22 cellular contexts compared by ENCODE assay signal in the genomic region with DNA sequence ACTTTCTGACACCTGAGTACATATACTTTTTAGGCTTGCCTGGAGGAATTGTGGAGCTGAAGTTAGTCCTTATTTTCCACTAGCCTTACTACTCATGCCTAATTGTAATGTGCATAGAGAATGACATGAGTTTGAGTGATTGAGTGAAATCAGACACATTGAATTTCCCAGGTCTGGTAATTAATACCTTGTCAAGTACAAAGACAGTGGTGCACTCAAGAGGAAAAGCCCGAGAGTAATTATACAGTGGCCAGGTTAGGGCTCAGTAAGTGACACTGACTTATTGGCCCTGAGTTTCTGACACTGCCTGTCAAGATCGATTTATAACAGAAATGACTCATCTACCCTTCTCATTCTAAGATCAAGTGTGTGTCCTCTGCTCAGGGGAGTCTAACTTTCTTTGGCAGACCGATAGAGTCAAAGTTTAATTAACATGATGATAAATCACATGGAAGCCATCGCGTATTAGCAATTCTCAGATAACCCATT.
DNase-seq lines count a peak whose midpoint lies in the region; ATAC-seq and TF ChIP-seq lines count a peak whose summit lies in the region.
"Had no signal": no experiment of that assay in that cellular context is flagged by ENCODE, and none has a peak within 500 bp of the region (broad histone marks: within the 10 kb centered on the region; RNA-seq: fewer than 3 reads in every experiment).

No MANE protein-coding gene starts in this region.

- TF ChIP-seq CTCF in neural cell (IDR thresholded peaks at IDR 0.05; ENCODE audit: poor library complexity, severe bottlenecking) (no peak), A673 (conservative IDR thresholded peaks at IDR 0.05; ENCODE audit: low read depth, low read length) (no peak), prostate gland (IDR thresholded peaks at IDR 0.05) (no peak)

- no peaks in the 10 kb centered on the region for H3K9me2 ChIP-seq in neural cell (ENCODE audit: insufficient read depth, low read length)

- no peak overlapping the region for H3K27ac ChIP-seq in neural cell (ENCODE audit: low read length)
- H3K27ac ChIP-seq in A673 (ENCODE audit: low read depth, low read length, poor library complexity, severe bottlenecking), result no peak overlapping the region
- no peak overlapping the region for H3K27ac ChIP-seq in prostate gland
- H3K27ac ChIP-seq: 22Rv1, RWPE1 had no signal

- H4K20me1 ChIP-seq in neural cell (ENCODE audit: insufficient read depth), result no peaks in the 10 kb centered on the region

- DNase-seq in NCI-H146 (lab: John Stamatoyannopoulos, UW) (peak; percentile 4), NCI-H146 treated with DMSO at 0.1 percent for 48 hours (lab: John Stamatoyannopoulos, UW; ENCODE audit: unreplicated experiment) (no peak), NCI-H1105 treated with DMSO at 0.1 percent for 48 hours (lab: John Stamatoyannopoulos, UW) (peak; percentile 54), NCI-H69 (lab: John Stamatoyannopoulos, UW) (peak; percentile 77), A673 (ENCODE audit: low spot score) (no peak), prostate gland (ENCODE audit: low spot score) (no peak)
- DNase-seq: ACHN, BE2C, Calu3, DMS79 treated with DMSO at 0.1 percent for 48 hours, GF-D8, KG1, MG63, NCI-H1436, NCI-H1930, NCI-H2227 treated with DMSO at 0.1 percent for 48 hours, SHP77 had no signal

- TF ChIP-seq POLR2A in prostate gland (IDR thresholded peaks at IDR 0.05), result no peak

- H3K27me3 ChIP-seq in neural cell (ENCODE audit: insufficient read depth, low read depth, low read length), result no peaks in the 10 kb centered on the region
- no peaks in the 10 kb centered on the region for H3K27me3 ChIP-seq in A673 (replicated peaks; ENCODE audit: insufficient read depth, low read depth, low read length, poor library complexity)
- no peaks in the 10 kb centered on the region for H3K27me3 ChIP-seq in prostate gland (replicated peaks; ENCODE audit: insufficient read depth)
- H3K27me3 ChIP-seq: BE2C, MG63 had no signal

- no peak overlapping the region for H3K4me2 ChIP-seq in neural cell (ENCODE audit: low read length)

- POLR2A ChIA-PET in A673 (lab: Charles Lee; ENCODE audit: low non-redundant PET), result no interaction called here

- intact Hi-C loops in A673 (cut with micrococcal nuclease; ENCODE audit: unreplicated experiment), result no loop called here
- intact Hi-C loops in prostate gland (cut with DNase I), result no loop called here

- no peak for TF ChIP-seq RAD21 in neural cell (conservative IDR thresholded peaks at IDR 0.05)

- no peak overlapping the region for H2AFZ ChIP-seq in neural cell (ENCODE audit: low read depth, low read length)

- TF ChIP-seq EP300 in neural cell (conservative IDR thresholded peaks at IDR 0.05; ENCODE audit: poor library complexity, severe bottlenecking), result peak; percentile 28

- H3K36me3 ChIP-seq in neural cell (ENCODE audit: insufficient read depth, low read length), result no peaks in the 10 kb centered on the region
- no peaks in the 10 kb centered on the region for H3K36me3 ChIP-seq in A673 (ENCODE audit: insufficient read depth, low read length, poor library complexity, severe bottlenecking)
- no peaks in the 10 kb centered on the region for H3K36me3 ChIP-seq in prostate gland
- H3K36me3 ChIP-seq: BE2C, MG63 had no signal

- WGBS in prostate gland, result 84% methylated on average over 5 of the region's 5 CpGs

- H3K4me3 ChIP-seq in neural cell (ENCODE audit: low read length), result no peak overlapping the region
- H3K4me3 ChIP-seq in A673 (ENCODE audit: low read depth, low read length, poor library complexity, severe bottlenecking), result no peak overlapping the region
- no peak overlapping the region for H3K4me3 ChIP-seq in prostate gland
- H3K4me3 ChIP-seq: MG63 had no signal

- H3F3A ChIP-seq in neural cell (ENCODE audit: insufficient read depth, low read length, poor library complexity, severe bottlenecking), result no peaks in the 10 kb centered on the region

- no peak overlapping the region for H3K9ac ChIP-seq in neural cell (ENCODE audit: low read length)

- H3K9me3 ChIP-seq in neural cell (ENCODE audit: low read length) (no peaks in the 10 kb centered on the region), A673 (ENCODE audit: low read depth, low read length, poor library complexity, severe bottlenecking) (no peaks in the 10 kb centered on the region), prostate gland (no peaks in the 10 kb centered on the region)
- H3K9me3 ChIP-seq: BE2C, MG63 had no signal

- CTCF ChIA-PET in A673 (lab: Charles Lee), result no interaction called here

- H3K4me1 ChIP-seq in A673 (ENCODE audit: insufficient read depth, low read length, poor library complexity, severe bottlenecking), result no peaks in the 10 kb centered on the region
- no peaks in the 10 kb centered on the region for H3K4me1 ChIP-seq in prostate gland (replicated peaks)
- H3K4me1 ChIP-seq: BE2C had no signal

- no peaks in the 10 kb centered on the region for H3K79me2 ChIP-seq in neural cell (replicated peaks; ENCODE audit: insufficient read depth, low read length)

- BruUV-seq in A673 (replicated peaks; lab: Mats Ljungman, UMichigan), result no TSS peak

- no peak for ATAC-seq in GM21786 (IDR thresholded peaks at IDR 0.05; ENCODE audit: unreplicated experiment)
- ATAC-seq: Panc1 had no signal

TF ChIP-seq in neural cell, 6 proteins besides CTCF, POLR2A, EP300 and RAD21:
- TF ChIP-seq TAF1 (IDR thresholded peaks at IDR 0.05; ENCODE audit: low read depth) (no peak), POLR2AphosphoS5 (IDR thresholded peaks at IDR 0.05) (no peak), EZH2 (IDR thresholded peaks at IDR 0.05; ENCODE audit: borderline replicate concordance, insufficient read depth, low read length, poor library complexity, severe bottlenecking) (no peak), MXI1 (conservative IDR thresholded peaks at IDR 0.05; ENCODE audit: poor library complexity, severe bottlenecking) (no peak), SMC3 (conservative IDR thresholded peaks at IDR 0.05; ENCODE audit: poor library complexity) (no peak)
- TF ChIP-seq, protein P1, sequence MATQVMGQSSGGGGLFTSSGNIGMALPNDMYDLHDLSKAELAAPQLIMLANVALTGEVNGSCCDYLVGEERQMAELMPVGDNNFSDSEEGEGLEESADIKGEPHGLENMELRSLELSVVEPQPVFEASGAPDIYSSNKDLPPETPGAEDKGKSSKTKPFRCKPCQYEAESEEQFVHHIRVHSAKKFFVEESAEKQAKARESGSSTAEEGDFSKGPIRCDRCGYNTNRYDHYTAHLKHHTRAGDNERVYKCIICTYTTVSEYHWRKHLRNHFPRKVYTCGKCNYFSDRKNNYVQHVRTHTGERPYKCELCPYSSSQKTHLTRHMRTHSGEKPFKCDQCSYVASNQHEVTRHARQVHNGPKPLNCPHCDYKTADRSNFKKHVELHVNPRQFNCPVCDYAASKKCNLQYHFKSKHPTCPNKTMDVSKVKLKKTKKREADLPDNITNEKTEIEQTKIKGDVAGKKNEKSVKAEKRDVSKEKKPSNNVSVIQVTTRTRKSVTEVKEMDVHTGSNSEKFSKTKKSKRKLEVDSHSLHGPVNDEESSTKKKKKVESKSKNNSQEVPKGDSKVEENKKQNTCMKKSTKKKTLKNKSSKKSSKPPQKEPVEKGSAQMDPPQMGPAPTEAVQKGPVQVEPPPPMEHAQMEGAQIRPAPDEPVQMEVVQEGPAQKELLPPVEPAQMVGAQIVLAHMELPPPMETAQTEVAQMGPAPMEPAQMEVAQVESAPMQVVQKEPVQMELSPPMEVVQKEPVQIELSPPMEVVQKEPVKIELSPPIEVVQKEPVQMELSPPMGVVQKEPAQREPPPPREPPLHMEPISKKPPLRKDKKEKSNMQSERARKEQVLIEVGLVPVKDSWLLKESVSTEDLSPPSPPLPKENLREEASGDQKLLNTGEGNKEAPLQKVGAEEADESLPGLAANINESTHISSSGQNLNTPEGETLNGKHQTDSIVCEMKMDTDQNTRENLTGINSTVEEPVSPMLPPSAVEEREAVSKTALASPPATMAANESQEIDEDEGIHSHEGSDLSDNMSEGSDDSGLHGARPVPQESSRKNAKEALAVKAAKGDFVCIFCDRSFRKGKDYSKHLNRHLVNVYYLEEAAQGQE (IDR thresholded peaks at IDR 0.05; ENCODE audit: borderline replicate concordance), result no peak

Comparison
In these comparisons a context has a peak if more than half of its experiments do, and no peak if none do; other contexts are left out.
1. DNase-seq: peak in NCI-H146 (single experiment), NCI-H1105 treated with DMSO at 0.1 percent for 48 hours (single experiment) and NCI-H69 (single experiment); none in NCI-H146 treated with DMSO at 0.1 percent for 48 hours (single experiment), A673 (single experiment) and prostate gland (single experiment).